13 cellular contexts compared by ENCODE assay signal in genomic region chr7:122689346-122690109, GRCh38. TPM values are rescaled to one million over a fixed set of nuclear protein-coding genes. Genes with fewer than 3 reads are reported as not detected.
"Had no signal": no experiment of that assay in that cellular context is flagged by ENCODE, and none has a peak within 500 bp of the region (broad histone marks: within the 10 kb centered on the region; RNA-seq: fewer than 3 reads in every experiment).

No MANE protein-coding gene starts in this region.

- H3K4me3 Mint-ChIP-seq: mesothelial cell of epicardium; stimulated activated memory B cell treated with anti-CD40 and anti-IgM and Interleukin-4, amounts not matched to agents 10 μg/mL and 1 μg/mL and 100 μg/mL, for 72 hours; T-helper 1 cell treated with Interleukin-12 subunit alpha and Interleukin-12 subunit beta and Interleukin-4 antibody, amounts not matched to agents 30 μg/mL and 1 μg/mL, for 36 hours had no signal

- H3K27me3 Mint-ChIP-seq: stimulated activated memory B cell treated with anti-CD40 and anti-IgM and Interleukin-4, amounts not matched to agents 10 μg/mL and 1 μg/mL and 100 μg/mL, for 72 hours had no signal

- H3K36me3 Mint-ChIP-seq: mesothelial cell of epicardium; stimulated activated memory B cell treated with anti-CD40 and anti-IgM and Interleukin-4, amounts not matched to agents 10 μg/mL and 1 μg/mL and 100 μg/mL, for 72 hours had no signal

- H3K4me1 Mint-ChIP-seq: mesothelial cell of epicardium; stimulated activated memory B cell treated with anti-CD40 and anti-IgM and Interleukin-4, amounts not matched to agents 10 μg/mL and 1 μg/mL and 100 μg/mL, for 72 hours had no signal

- H3K27ac Mint-ChIP-seq: mesothelial cell of epicardium; stimulated activated memory B cell treated with anti-CD40 and anti-IgM and Interleukin-4, amounts not matched to agents 10 μg/mL and 1 μg/mL and 100 μg/mL, for 72 hours; T-helper 1 cell treated with Interleukin-12 subunit alpha and Interleukin-12 subunit beta and Interleukin-4 antibody, amounts not matched to agents 30 μg/mL and 1 μg/mL, for 36 hours had no signal

- H3K4me3 ChIP-seq: ascending aorta, gastroesophageal sphincter, lower lobe of right lung, skin epidermis, tibial artery had no signal

- ATAC-seq: activated CD4-positive, CD25-positive, alpha-beta regulatory T cell treated with anti-CD3 and anti-CD28 coated beads, Interleukin-2, amount 50 U/mL, for 24 hours; gastroesophageal sphincter; stimulated activated memory B cell treated with anti-CD40 and anti-IgM and Interleukin-4, amounts not matched to agents 10 μg/mL and 1 μg/mL and 100 μg/mL, for 72 hours had no signal

- DNase-seq: activated CD4-positive, alpha-beta T cell treated with anti-CD3 and anti-CD28 coated beads, Interleukin-2, amount 50 U/mL, for 48 hours; activated T-cell treated with anti-CD3 and anti-CD28 coated beads, Interleukin-2, amount 50 U/mL, for 48 hours; kidney glomerular epithelial cell; lower lobe of right lung; retina; tibial artery had no signal

RNA-seq across cellular contexts. Expression of gene RNF133, which starts 9.4 kb away (rescaled TPM):
- total RNA-seq: ascending aorta had no signal

RNA-seq across cellular contexts. Expression of gene RNF148, which starts 13.2 kb away (rescaled TPM):
- total RNA-seq: mesothelial cell of epicardium had no signal
